Comparison of ENCODE assay signal across 9 cellular contexts in the genomic region with DNA sequence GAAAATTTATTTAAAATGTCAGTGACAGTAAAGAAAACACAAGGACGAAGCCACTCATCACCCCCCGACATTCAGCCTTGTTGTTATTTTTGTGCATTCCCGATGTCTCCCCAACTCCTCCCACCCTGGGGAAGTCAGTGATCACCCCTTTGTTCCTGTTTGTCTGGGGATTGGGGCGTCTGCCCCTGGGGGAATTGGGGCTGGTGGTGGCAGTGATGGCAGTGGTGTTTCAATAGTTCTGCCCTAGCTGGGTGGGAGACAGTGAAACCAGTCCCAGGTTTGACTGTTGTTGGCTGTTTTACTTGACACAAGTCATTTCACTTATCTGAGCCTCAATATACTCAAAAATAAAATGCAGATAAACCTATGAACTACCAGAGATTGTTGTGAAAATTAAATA. TPM values are rescaled to one million over a fixed set of nuclear protein-coding genes. Genes with fewer than 3 reads are reported as not detected.
DNase-seq lines count a peak whose midpoint lies in the region; ATAC-seq, FAIRE-seq and TF ChIP-seq lines count a peak whose summit lies in the region.
"Had no signal": no experiment of that assay in that cellular context is flagged by ENCODE, and none has a peak within 500 bp of the region (broad histone marks: within the 10 kb centered on the region; RNA-seq: fewer than 3 reads in every experiment).

No MANE protein-coding gene starts in this region.

- ATAC-seq in activated CD8-positive, alpha-beta T cell treated with anti-CD3 and anti-CD28 coated beads, Interleukin-2, amount 10 ng/mL, durations not matched to agents 7 days and 5 days = no peak
- no peak for ATAC-seq in left lung
- no peak for ATAC-seq in upper lobe of right lung
- no peak for ATAC-seq in HG03469 (IDR thresholded peaks at IDR 0.05; ENCODE audit: unreplicated experiment)

- CTCF ChIA-PET in activated naive CD4-positive, alpha-beta T cell treated with anti-CD3 and anti-CD28 coated beads, Interleukin-2, amount 10 ng/mL, durations not matched to agents 7 days and 5 days (lab: Charles Lee) = interaction anchor here (1.4 to 1.7 kb wide), 2 partner anchors 9 to 12 kb away, joined by 5 to 9 read pairs; no protein-coding TSS in a partner anchor
- CTCF ChIA-PET in activated CD8-positive, alpha-beta T cell treated with anti-CD3 and anti-CD28 coated beads, Interleukin-2, amount 10 ng/mL, durations not matched to agents 7 days and 5 days (lab: Charles Lee) = interaction anchor here (1.3 to 2.1 kb wide), 5 partner anchors 25 to 89 kb away, joined by 3 to 6 read pairs (median 3); a partner anchor contains a TSS

- peaks cover 8 to 69% of the 10 kb centered on the region in 2 donors for H3K4me1 ChIP-seq in left lung
- H3K4me1 ChIP-seq in upper lobe of right lung = peaks cover 42% of the 10 kb centered on the region

- H3K27ac ChIP-seq in left lung (peak overlapping the region; percentile 26 to 89), upper lobe of right lung (peak overlapping the region; percentile 55)

- DNase-seq in activated naive CD4-positive, alpha-beta T cell treated with anti-CD3 and anti-CD28 coated beads, Interleukin-2, amount 10 ng/mL, durations not matched to agents 7 days and 5 days = no peak
- no peak for DNase-seq in activated naive CD4-positive, alpha-beta T cell (lab: John Stamatoyannopoulos, UW)
- DNase-seq in activated CD8-positive, alpha-beta T cell treated with anti-CD3 and anti-CD28 coated beads, Interleukin-2, amount 10 ng/mL, durations not matched to agents 7 days and 5 days = no peak
- DNase-seq in left lung (no peak), upper lobe of right lung (no peak), RCC 7860 (ENCODE audit: low spot score) (no peak), CD1c-positive myeloid dendritic cell (ENCODE audit: extremely low spot score) (no peak)
- DNase-seq: NCI-H1694 treated with DMSO at 0.1 percent for 48 hours had no signal

- H3K36me3 ChIP-seq in left lung = peaks cover 0 to 27% of the 10 kb centered on the region in 2 donors
- peaks cover 9% of the 10 kb centered on the region for H3K36me3 ChIP-seq in upper lobe of right lung

- no peak for FAIRE-seq in RCC 7860 (lab: Jason Lieb, UNC)

- H3K4me3 Mint-ChIP-seq in activated naive CD4-positive, alpha-beta T cell treated with anti-CD3 and anti-CD28 coated beads, Interleukin-2, amount 10 ng/mL, durations not matched to agents 7 days and 5 days = no peak overlapping the region
- peak overlapping the region; percentile 45 for H3K4me3 Mint-ChIP-seq in activated CD8-positive, alpha-beta T cell treated with anti-CD3 and anti-CD28 coated beads, Interleukin-2, amount 10 ng/mL, durations not matched to agents 7 days and 5 days

- POLR2A ChIA-PET in activated CD8-positive, alpha-beta T cell treated with anti-CD3 and anti-CD28 coated beads, Interleukin-2, amount 10 ng/mL, durations not matched to agents 7 days and 5 days (lab: Charles Lee) = interaction anchor here (0.8 to 1.3 kb wide), 2 partner anchors 10 to 36 kb away, joined by 3 read pairs; no protein-coding TSS in a partner anchor

- intact Hi-C loops in left lung (cut with DNase I) (no loop called here), upper lobe of right lung (cut with DNase I) (no loop called here)

- H3K9me3 Mint-ChIP-seq in activated naive CD4-positive, alpha-beta T cell treated with anti-CD3 and anti-CD28 coated beads, Interleukin-2, amount 10 ng/mL, durations not matched to agents 7 days and 5 days = no peaks in the 10 kb centered on the region
- no peaks in the 10 kb centered on the region for H3K9me3 Mint-ChIP-seq in activated CD8-positive, alpha-beta T cell treated with anti-CD3 and anti-CD28 coated beads, Interleukin-2, amount 10 ng/mL, durations not matched to agents 7 days and 5 days (ENCODE audit: insufficient read depth)

- H3K27me3 Mint-ChIP-seq in activated naive CD4-positive, alpha-beta T cell treated with anti-CD3 and anti-CD28 coated beads, Interleukin-2, amount 10 ng/mL, durations not matched to agents 7 days and 5 days = no peaks in the 10 kb centered on the region
- H3K27me3 Mint-ChIP-seq in activated CD8-positive, alpha-beta T cell treated with anti-CD3 and anti-CD28 coated beads, Interleukin-2, amount 10 ng/mL, durations not matched to agents 7 days and 5 days (ENCODE audit: low read depth) = no peaks in the 10 kb centered on the region

- peak overlapping the region; percentile 95 for H3K27ac Mint-ChIP-seq in activated naive CD4-positive, alpha-beta T cell treated with anti-CD3 and anti-CD28 coated beads, Interleukin-2, amount 10 ng/mL, durations not matched to agents 7 days and 5 days
- H3K27ac Mint-ChIP-seq in activated CD8-positive, alpha-beta T cell treated with anti-CD3 and anti-CD28 coated beads, Interleukin-2, amount 10 ng/mL, durations not matched to agents 7 days and 5 days = peak overlapping the region; percentile 96

- H3K4me3 ChIP-seq in left lung (no peak overlapping the region), upper lobe of right lung (no peak overlapping the region)

- H3K9me3 ChIP-seq in left lung (no peaks in the 10 kb centered on the region), upper lobe of right lung (no peaks in the 10 kb centered on the region)

- H3K27me3 ChIP-seq in left lung (no peaks in the 10 kb centered on the region), upper lobe of right lung (no peaks in the 10 kb centered on the region)

- peaks cover 95% of the 10 kb centered on the region for H3K4me1 Mint-ChIP-seq in activated naive CD4-positive, alpha-beta T cell treated with anti-CD3 and anti-CD28 coated beads, Interleukin-2, amount 10 ng/mL, durations not matched to agents 7 days and 5 days
- peaks cover 78% of the 10 kb centered on the region for H3K4me1 Mint-ChIP-seq in activated CD8-positive, alpha-beta T cell treated with anti-CD3 and anti-CD28 coated beads, Interleukin-2, amount 10 ng/mL, durations not matched to agents 7 days and 5 days (ENCODE audit: low read depth)

- H3K36me3 Mint-ChIP-seq in activated naive CD4-positive, alpha-beta T cell treated with anti-CD3 and anti-CD28 coated beads, Interleukin-2, amount 10 ng/mL, durations not matched to agents 7 days and 5 days = peaks cover 15% of the 10 kb centered on the region
- H3K36me3 Mint-ChIP-seq in activated CD8-positive, alpha-beta T cell treated with anti-CD3 and anti-CD28 coated beads, Interleukin-2, amount 10 ng/mL, durations not matched to agents 7 days and 5 days (ENCODE audit: low read depth) = peaks cover 6% of the 10 kb centered on the region

- TF ChIP-seq CTCF in left lung (IDR thresholded peaks at IDR 0.05) = no peak
- no peak for TF ChIP-seq CTCF in upper lobe of right lung (IDR thresholded peaks at IDR 0.05)

RNA-seq across cellular contexts. Expression of a gene that starts 33.5 kb away (rescaled TPM):
- 1 to 10 TPM; 1.3 to 1.4 TPM for total RNA-seq in activated CD8-positive, alpha-beta T cell treated with anti-CD3 and anti-CD28 coated beads, Interleukin-2, amount 10 ng/mL, durations not matched to agents 7 days and 5 days
- total RNA-seq in left lung (1 to 10 TPM; 3.3 to 8.5 TPM), upper lobe of right lung (5.2 TPM)

RNA-seq across cellular contexts. Expression of a gene that starts 50.0 kb away (rescaled TPM):
- 10 to 100 TPM; 57.0 to 61.6 TPM for total RNA-seq in activated CD8-positive, alpha-beta T cell treated with anti-CD3 and anti-CD28 coated beads, Interleukin-2, amount 10 ng/mL, durations not matched to agents 7 days and 5 days
- total RNA-seq in left lung (10 to 100 TPM; 29.1 to 35.2 TPM), upper lobe of right lung (32.3 TPM)

RNA-seq across cellular contexts. Expression of a gene that starts 56.6 kb away (rescaled TPM):
- total RNA-seq in activated CD8-positive, alpha-beta T cell treated with anti-CD3 and anti-CD28 coated beads, Interleukin-2, amount 10 ng/mL, durations not matched to agents 7 days and 5 days = 10 to 100 TPM; 57.0 to 59.1 TPM
- total RNA-seq in left lung = 10 to 100 TPM; 36.8 to 40.7 TPM
- 37.2 TPM for total RNA-seq in upper lobe of right lung
